In the genomic region with DNA sequence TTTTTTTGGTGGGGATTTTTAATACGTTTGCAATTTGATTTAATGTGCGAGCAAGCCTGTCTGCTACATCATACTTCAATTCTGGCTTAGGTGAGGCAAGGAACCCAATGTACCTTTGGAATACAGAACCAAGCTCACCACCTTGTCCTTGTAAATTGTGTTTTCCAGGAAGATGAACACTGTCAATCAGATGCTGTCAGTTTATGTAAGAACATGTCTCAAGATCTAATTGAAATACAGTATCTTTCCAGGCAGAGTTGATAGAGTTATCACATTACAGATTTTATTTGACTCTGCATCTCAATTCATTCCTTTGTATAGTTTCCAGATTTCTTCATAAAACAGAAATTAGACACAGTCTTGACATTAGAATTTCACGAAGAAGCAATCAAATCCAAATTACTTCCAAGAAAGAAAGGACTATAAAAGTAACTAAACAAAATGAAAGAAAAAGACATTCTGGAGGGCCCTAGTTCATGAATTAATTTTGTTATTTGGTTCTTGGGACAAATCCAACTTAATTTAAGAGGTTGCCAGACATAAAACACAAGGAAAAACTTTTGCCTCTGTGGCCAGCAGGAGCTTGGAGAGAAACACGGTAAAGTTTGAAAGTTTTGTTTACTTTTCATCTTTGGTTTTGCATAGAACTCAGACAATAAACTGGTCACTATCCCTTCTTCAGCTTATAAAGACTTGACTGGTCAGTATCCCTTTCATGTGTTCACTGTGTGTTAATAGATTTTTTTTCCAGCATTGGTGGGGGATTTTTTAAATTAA, we compare ENCODE assay signal across 18 cellular contexts.
"Had no signal": no experiment of that assay in that cellular context is flagged by ENCODE, and none has a peak within 500 bp of the region (broad histone marks: within the 10 kb centered on the region; RNA-seq: fewer than 3 reads in every experiment).

No MANE protein-coding gene starts in this region.

- H3K9me3 ChIP-seq: body of pancreas, heart left ventricle, neutrophil, transverse colon had no signal

- DNase-seq: activated B cell treated with CpG ODN at 0.5 μM for 24 hours; activated effector memory CD4-positive, alpha-beta T cell treated with Interleukin-2 at 50 U/mL for 16 hours; activated T-cell treated with anti-CD3 and anti-CD28 coated beads, Interleukin-2, amount 50 U/mL, for 24 hours; body of pancreas; foreskin melanocyte; heart left ventricle; left colon; mesendoderm; right cardiac atrium; stimulated activated CD4-positive, alpha-beta T cell treated with anti-CD3 and anti-CD28 coated beads, Interleukin-1b, Interleukin-23, amount 100 ng/mL, for 48 hours; T-helper 17 cell; transverse colon had no signal

- H3K4me3 Mint-ChIP-seq: activated B cell treated with CpG ODN at 0.5 μM for 24 hours; activated naive CD4-positive, alpha-beta T cell treated with anti-CD3 and anti-CD28 coated beads, Interleukin-2, amount 50 U/mL, for 24 hours; activated T-cell treated with anti-CD3 and anti-CD28 coated beads, Interleukin-2, amount 50 U/mL, for 24 hours; dendritic cell treated with granulocyte-macrophage colony-stimulating factor and Interleukin-4, amounts not matched to agents 40 ng/mL and 50 ng/mL, for 4 days; stimulated activated memory B cell treated with anti-CD40 and anti-IgM and Interleukin-4, amounts not matched to agents 10 μg/mL and 1 μg/mL and 100 μg/mL, for 72 hours; T-helper 17 cell had no signal

- H3K4me1 Mint-ChIP-seq: activated B cell treated with CpG ODN at 0.5 μM for 24 hours; activated naive CD4-positive, alpha-beta T cell treated with anti-CD3 and anti-CD28 coated beads, Interleukin-2, amount 50 U/mL, for 24 hours had no signal

- H3K27me3 Mint-ChIP-seq: activated B cell treated with CpG ODN at 0.5 μM for 24 hours; activated naive CD4-positive, alpha-beta T cell treated with anti-CD3 and anti-CD28 coated beads, Interleukin-2, amount 50 U/mL, for 24 hours had no signal

- H3K36me3 ChIP-seq: heart left ventricle, neutrophil, transverse colon had no signal

- H3K9me3 Mint-ChIP-seq: activated B cell treated with CpG ODN at 0.5 μM for 24 hours; activated naive CD4-positive, alpha-beta T cell treated with anti-CD3 and anti-CD28 coated beads, Interleukin-2, amount 50 U/mL, for 24 hours; activated T-cell treated with anti-CD3 and anti-CD28 coated beads, Interleukin-2, amount 50 U/mL, for 24 hours; dendritic cell treated with granulocyte-macrophage colony-stimulating factor and Interleukin-4, amounts not matched to agents 40 ng/mL and 50 ng/mL, for 4 days had no signal

- H3K27ac Mint-ChIP-seq: activated B cell treated with CpG ODN at 0.5 μM for 24 hours; activated naive CD4-positive, alpha-beta T cell treated with anti-CD3 and anti-CD28 coated beads, Interleukin-2, amount 50 U/mL, for 24 hours; activated T-cell treated with anti-CD3 and anti-CD28 coated beads, Interleukin-2, amount 50 U/mL, for 24 hours; dendritic cell treated with granulocyte-macrophage colony-stimulating factor and Interleukin-4, amounts not matched to agents 40 ng/mL and 50 ng/mL, for 4 days; stimulated activated memory B cell treated with anti-CD40 and anti-IgM and Interleukin-4, amounts not matched to agents 10 μg/mL and 1 μg/mL and 100 μg/mL, for 72 hours; T-helper 17 cell had no signal

- H3K4me3 ChIP-seq: body of pancreas, heart left ventricle, transverse colon had no signal

- FAIRE-seq: TTC549 had no signal

- H3K36me3 Mint-ChIP-seq: activated naive CD4-positive, alpha-beta T cell treated with anti-CD3 and anti-CD28 coated beads, Interleukin-2, amount 50 U/mL, for 24 hours; stimulated activated memory B cell treated with anti-CD40 and anti-IgM and Interleukin-4, amounts not matched to agents 10 μg/mL and 1 μg/mL and 100 μg/mL, for 72 hours had no signal

- H3K27me3 ChIP-seq: body of pancreas, heart left ventricle, neutrophil, transverse colon had no signal

- ATAC-seq: body of pancreas; esophagus mucosa; heart left ventricle; left colon; right cardiac atrium; stimulated activated memory B cell treated with anti-CD40 and anti-IgM and Interleukin-4, amounts not matched to agents 10 μg/mL and 1 μg/mL and 100 μg/mL, for 72 hours; T-helper 17 cell had no signal

- H3K27ac ChIP-seq: body of pancreas, heart left ventricle, neutrophil, transverse colon had no signal
